17 cellular contexts compared by ENCODE assay signal in genomic region chr22:31853736-31854500, GRCh38.
"Had no signal": no experiment of that assay in that cellular context is flagged by ENCODE, and none has a peak within 500 bp of the region (broad histone marks: within the 10 kb centered on the region; RNA-seq: fewer than 3 reads in every experiment).

No MANE protein-coding gene starts in this region.

- H3K4me3 Mint-ChIP-seq: activated naive CD4-positive, alpha-beta T cell treated with anti-CD3 and anti-CD28 coated beads, Interleukin-2, amount 50 U/mL, for 24 hours; mesothelial cell of epicardium had no signal

- H3K27ac ChIP-seq: adrenal gland, epithelial cell of prostate, left lung, transverse colon, vagina had no signal

- ATAC-seq: left lung had no signal

- H3K4me1 ChIP-seq: left lung, transverse colon, vagina had no signal

- H3K4me3 ChIP-seq: adrenal gland, left lung, transverse colon, vagina had no signal

- DNase-seq: activated CD4-positive, alpha-beta T cell treated with anti-CD3 and anti-CD28 coated beads, Interleukin-2, amount 50 U/mL, for 1 hour; activated CD4-positive, CD25-positive, alpha-beta regulatory T cell treated with anti-CD3 and anti-CD28 coated beads, Interleukin-2, amount 50 U/mL, for 72 hours; activated CD8-positive, alpha-beta memory T cell treated with anti-CD3 and anti-CD28 coated beads, Interleukin-2, amount 50 U/mL, for 4 hours; activated effector memory CD4-positive, alpha-beta T cell treated with anti-CD3 and anti-CD28 coated beads, Interleukin-2, amount 50 U/mL, for 16 hours; activated T-cell treated with anti-CD3 and anti-CD28 coated beads, Interleukin-2, amount 50 U/mL, for 48 hours; adrenal gland; left lung; stimulated activated CD4-positive, alpha-beta T cell treated with anti-CD3 and anti-CD28 coated beads, Interleukin-12 subunit alpha, Interleukin-12 subunit beta, amount 100 ng/mL, for 4 hours; stimulated activated CD4-positive, alpha-beta T cell treated with anti-CD3 and anti-CD28 coated beads, Interleukin-1b, Interleukin-23, amount 100 ng/mL, for 48 hours; stimulated activated CD8-positive, alpha-beta memory T cell treated with anti-CD3 and anti-CD28 coated beads, Interleukin-4, amount 100 ng/mL, for 48 hours; stimulated activated naive CD4-positive, alpha-beta T cell; transverse colon had no signal

- H3K4me1 Mint-ChIP-seq: activated naive CD4-positive, alpha-beta T cell treated with anti-CD3 and anti-CD28 coated beads, Interleukin-2, amount 50 U/mL, for 24 hours had no signal

- H3K27me3 ChIP-seq: adrenal gland, left lung, transverse colon, vagina had no signal

- H3K9me3 Mint-ChIP-seq: activated naive CD4-positive, alpha-beta T cell treated with anti-CD3 and anti-CD28 coated beads, Interleukin-2, amount 50 U/mL, for 24 hours; mesothelial cell of epicardium had no signal

- H3K9me3 ChIP-seq: adrenal gland, left lung, transverse colon, vagina had no signal

- H3K27me3 Mint-ChIP-seq: activated naive CD4-positive, alpha-beta T cell treated with anti-CD3 and anti-CD28 coated beads, Interleukin-2, amount 50 U/mL, for 24 hours; progenitor cell of endocrine pancreas had no signal

- H3K27ac Mint-ChIP-seq: activated naive CD4-positive, alpha-beta T cell treated with anti-CD3 and anti-CD28 coated beads, Interleukin-2, amount 50 U/mL, for 24 hours; mesothelial cell of epicardium; progenitor cell of endocrine pancreas had no signal
